In the genomic region with DNA sequence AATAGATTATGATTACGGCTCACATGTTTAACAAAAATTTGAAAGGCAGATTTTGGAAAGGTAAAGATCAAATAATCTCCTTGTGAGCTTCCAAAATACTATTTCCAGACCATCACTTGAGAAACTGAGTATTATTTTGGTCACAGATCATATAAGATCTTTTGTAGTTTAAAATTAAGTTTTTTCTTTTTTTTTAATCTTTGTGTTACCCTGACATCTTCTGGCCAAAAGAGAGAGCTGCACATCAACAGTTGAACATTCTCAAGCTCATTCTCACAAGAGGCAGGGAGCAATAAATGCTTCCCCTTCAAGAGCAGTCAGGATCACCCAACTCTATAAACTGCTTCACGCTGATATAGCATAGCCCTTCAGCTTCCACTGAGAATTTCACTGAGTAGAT, we compare ENCODE assay signal across 8 cellular contexts. TPM values are rescaled to one million over a fixed set of nuclear protein-coding genes. Genes with fewer than 3 reads are reported as not detected.
DNase-seq lines count a peak whose midpoint lies in the region; ATAC-seq, FAIRE-seq and TF ChIP-seq lines count a peak whose summit lies in the region.

No MANE protein-coding gene starts in this region.

- no peak for TF ChIP-seq POLR2A in H1 (IDR thresholded peaks at IDR 0.05; ENCODE audit: control extremely low read depth in 1 of 2, low read depth in 2 of 2, low read length in 2 of 2)
- TF ChIP-seq POLR2A in esophagus squamous epithelium (IDR thresholded peaks at IDR 0.05): no peak

- no peak overlapping the region for H2BK15ac ChIP-seq in H1 (ENCODE audit: low read length)

- H4K91ac ChIP-seq in H1 (replicated peaks; ENCODE audit: insufficient read length, low read length): no peak overlapping the region

- H3K14ac ChIP-seq in H1 (ENCODE audit: insufficient read length): no peak overlapping the region

- TF ChIP-seq RAD21 in H1 (IDR thresholded peaks at IDR 0.05 in 1 of 2, conservative IDR thresholded peaks at IDR 0.05 in 1 of 2; ENCODE audit: low read depth in 2 of 2, low read length in 2 of 2): peak; percentile 64 to 65

- no peak overlapping the region for H2AK5ac ChIP-seq in H1 (ENCODE audit: low read depth, low read length)

- H2BK120ac ChIP-seq in H1 (replicated peaks; ENCODE audit: low read depth, low read length): no peak overlapping the region

- no peak overlapping the region for H3K4me3 Mint-ChIP-seq in activated CD8-positive, alpha-beta T cell treated with anti-CD3 and anti-CD28 coated beads for 36 hours
- H3K4me3 Mint-ChIP-seq in activated CD8-positive, alpha-beta T cell treated with anti-CD3 and anti-CD28 coated beads, Interleukin-2, amount 10 ng/mL, durations not matched to agents 7 days and 5 days: no peak overlapping the region
- H3K4me3 Mint-ChIP-seq in activated naive CD4-positive, alpha-beta T cell treated with anti-CD3 and anti-CD28 coated beads for 36 hours: no peak overlapping the region

- H3K27ac ChIP-seq in H1 (ENCODE audit: low read depth, low read length) (no peak overlapping the region), esophagus squamous epithelium (no peak overlapping the region)

- H3K4me3 ChIP-seq in LNCaP clone FGC (ENCODE audit: low read depth, low read length) (no peak overlapping the region), H1 (ENCODE audit: extremely low read depth in 1 of 4, insufficient read depth in 2 of 4, low read depth in 3 of 4, low read length in 4 of 4) (no peak overlapping the region), esophagus squamous epithelium (no peak overlapping the region)

- H4K5ac ChIP-seq in H1 (ENCODE audit: insufficient read length, low read depth, low read length): no peak overlapping the region

- no peaks in the 10 kb centered on the region for H3K4me1 ChIP-seq in H1 (replicated peaks in 1 of 4; ENCODE audit: control insufficient read depth in 3 of 4, insufficient read depth in 4 of 4, low read length in 3 of 4)
- no peaks in the 10 kb centered on the region for H3K4me1 ChIP-seq in esophagus squamous epithelium

- peak; percentile 50 for TF ChIP-seq CTCF in activated CD8-positive, alpha-beta T cell treated with anti-CD3 and anti-CD28 coated beads for 36 hours (IDR thresholded peaks at IDR 0.05)
- peak; percentile 54; the same call in 1 of the 2 replicates for TF ChIP-seq CTCF in LNCaP clone FGC (IDR thresholded peaks at IDR 0.05; ENCODE audit: control insufficient read depth, extremely low read depth, insufficient read depth)
- peak in 2 of 3 experiments; percentile 40 to 50; a peak in 2 of 4 replicates for TF ChIP-seq CTCF in H1 (IDR thresholded peaks at IDR 0.05; ENCODE audit: control extremely low read depth in 1 of 3, insufficient read depth in 1 of 3, low read depth in 1 of 3, low read length in 3 of 3)
- peak in 3 of 6 experiments; percentile 22 to 49 (median 23) for TF ChIP-seq CTCF in esophagus squamous epithelium (IDR thresholded peaks at IDR 0.05)

- POLR2A ChIA-PET in activated CD8-positive, alpha-beta T cell treated with anti-CD3 and anti-CD28 coated beads for 36 hours (lab: Charles Lee): no interaction called here
- POLR2A ChIA-PET in activated CD8-positive, alpha-beta T cell treated with anti-CD3 and anti-CD28 coated beads, Interleukin-2, amount 10 ng/mL, durations not matched to agents 7 days and 5 days (lab: Charles Lee): no interaction called here
- POLR2A ChIA-PET in H1 (lab: Charles Lee; ENCODE audit: partially characterized antibody): interaction anchor here (0.6 kb wide), 1 partner anchor 10 kb away, joined by 3 read pairs; no protein-coding TSS in a partner anchor

- no peak overlapping the region for H3K23ac ChIP-seq in H1 (ENCODE audit: insufficient read length)

- H3K79me1 ChIP-seq in H1 (ENCODE audit: low read depth, low read length): no peaks in the 10 kb centered on the region

- no peaks in the 10 kb centered on the region for H3K23me2 ChIP-seq in H1 (ENCODE audit: low read depth, low read length)

- CTCF ChIA-PET in activated CD8-positive, alpha-beta T cell treated with anti-CD3 and anti-CD28 coated beads for 36 hours (lab: Charles Lee): interaction anchor here (1.2 to 1.7 kb wide), 5 partner anchors 9 to 319 kb away, joined by 4 to 10 read pairs (median 6); a partner anchor contains a TSS
- CTCF ChIA-PET in activated CD8-positive, alpha-beta T cell treated with anti-CD3 and anti-CD28 coated beads, Interleukin-2, amount 10 ng/mL, durations not matched to agents 7 days and 5 days (lab: Charles Lee): interaction anchor here (0.8 to 1.9 kb wide), 7 partner anchors 9 to 329 kb away, joined by 3 to 14 read pairs (median 4); a partner anchor contains a TSS
- CTCF ChIA-PET in H1 (lab: Charles Lee; ENCODE audit: partially characterized antibody): interaction anchor here (0.6 to 3.6 kb wide), 51 partner anchors 8 to 396 kb away, joined by 3 to 19 read pairs (median 4); a partner anchor contains a TSS
- CTCF ChIA-PET in activated naive CD4-positive, alpha-beta T cell treated with anti-CD3 and anti-CD28 coated beads for 36 hours (lab: Charles Lee): interaction anchor here (0.6 to 1.6 kb wide), 8 partner anchors 9 to 369 kb away, joined by 3 to 5 read pairs (median 3); a partner anchor contains a TSS

- no peak overlapping the region for H3K9ac ChIP-seq in H1 (replicated peaks in 1 of 4; ENCODE audit: extremely low read depth in 1 of 4, low read depth in 3 of 4, low read length in 3 of 4)

- H2BK20ac ChIP-seq in H1 (ENCODE audit: low read length): no peak overlapping the region

- no peak overlapping the region for H3K27ac Mint-ChIP-seq in activated CD8-positive, alpha-beta T cell treated with anti-CD3 and anti-CD28 coated beads for 36 hours
- no peak overlapping the region for H3K27ac Mint-ChIP-seq in activated CD8-positive, alpha-beta T cell treated with anti-CD3 and anti-CD28 coated beads, Interleukin-2, amount 10 ng/mL, durations not matched to agents 7 days and 5 days
- H3K27ac Mint-ChIP-seq in activated naive CD4-positive, alpha-beta T cell treated with anti-CD3 and anti-CD28 coated beads for 36 hours: no peak overlapping the region

- no peak for ATAC-seq in activated CD8-positive, alpha-beta T cell treated with anti-CD3 and anti-CD28 coated beads for 36 hours
- no peak for ATAC-seq in activated CD8-positive, alpha-beta T cell treated with anti-CD3 and anti-CD28 coated beads, Interleukin-2, amount 10 ng/mL, durations not matched to agents 7 days and 5 days

- H4K20me1 ChIP-seq in H1 (replicated peaks in 1 of 2; ENCODE audit: control insufficient read depth in 1 of 2, insufficient read depth in 2 of 2, low read length in 2 of 2): no peaks in the 10 kb centered on the region

- H3K36me3 ChIP-seq in H1 (ENCODE audit: control insufficient read depth in 2 of 4, insufficient read depth in 4 of 4, low read length in 3 of 4) (peaks cover 0 to 11% (median 3%) of the 10 kb centered on the region in 4 experiments; a peak in 3 of 8 replicates), esophagus squamous epithelium (peaks cover 0 to 87% (median 6%) of the 10 kb centered on the region in 3 donors)

- TF ChIP-seq EP300 in H1 (IDR thresholded peaks at IDR 0.05; ENCODE audit: borderline replicate concordance in 1 of 2, low read depth in 2 of 2, low read length in 2 of 2): no peak

- H3K4me1 Mint-ChIP-seq in activated CD8-positive, alpha-beta T cell treated with anti-CD3 and anti-CD28 coated beads for 36 hours (ENCODE audit: low read depth): no peaks in the 10 kb centered on the region
- H3K4me1 Mint-ChIP-seq in activated CD8-positive, alpha-beta T cell treated with anti-CD3 and anti-CD28 coated beads, Interleukin-2, amount 10 ng/mL, durations not matched to agents 7 days and 5 days (ENCODE audit: low read depth): no peaks in the 10 kb centered on the region
- no peaks in the 10 kb centered on the region for H3K4me1 Mint-ChIP-seq in activated naive CD4-positive, alpha-beta T cell treated with anti-CD3 and anti-CD28 coated beads for 36 hours (ENCODE audit: low read depth)

- H3K79me2 ChIP-seq in H1 (ENCODE audit: control insufficient read depth in 1 of 2, insufficient read depth in 2 of 2, low read length in 2 of 2): no peaks in the 10 kb centered on the region

- intact Hi-C loops in activated CD8-positive, alpha-beta T cell treated with anti-CD3 and anti-CD28 coated beads for 36 hours (cut with micrococcal nuclease): no loop called here
- intact Hi-C loops in activated naive CD4-positive, alpha-beta T cell treated with anti-CD3 and anti-CD28 coated beads for 36 hours (cut with micrococcal nuclease): loop anchor here (1.0 kb wide), 1 partner anchor 317 kb away; no protein-coding TSS in a partner anchor
- intact Hi-C loops in esophagus squamous epithelium (cut with DNase I): no loop called here

- H3K9me3 Mint-ChIP-seq in activated CD8-positive, alpha-beta T cell treated with anti-CD3 and anti-CD28 coated beads for 36 hours: no peaks in the 10 kb centered on the region
- no peaks in the 10 kb centered on the region for H3K9me3 Mint-ChIP-seq in activated CD8-positive, alpha-beta T cell treated with anti-CD3 and anti-CD28 coated beads, Interleukin-2, amount 10 ng/mL, durations not matched to agents 7 days and 5 days (ENCODE audit: insufficient read depth)
- no peaks in the 10 kb centered on the region for H3K9me3 Mint-ChIP-seq in activated naive CD4-positive, alpha-beta T cell treated with anti-CD3 and anti-CD28 coated beads for 36 hours

- H3K9me3 ChIP-seq in H1 (ENCODE audit: insufficient read depth in 2 of 2, low read depth in 1 of 2, low read length in 1 of 2) (no peaks in the 10 kb centered on the region), esophagus squamous epithelium (no peaks in the 10 kb centered on the region)

- H2BK5ac ChIP-seq in H1 (ENCODE audit: low read depth, low read length): no peak overlapping the region

- no peaks in the 10 kb centered on the region for H3K27me3 Mint-ChIP-seq in activated CD8-positive, alpha-beta T cell treated with anti-CD3 and anti-CD28 coated beads for 36 hours
- H3K27me3 Mint-ChIP-seq in activated CD8-positive, alpha-beta T cell treated with anti-CD3 and anti-CD28 coated beads, Interleukin-2, amount 10 ng/mL, durations not matched to agents 7 days and 5 days (ENCODE audit: low read depth): no peaks in the 10 kb centered on the region
- H3K27me3 Mint-ChIP-seq in activated naive CD4-positive, alpha-beta T cell treated with anti-CD3 and anti-CD28 coated beads for 36 hours (ENCODE audit: low read depth): no peaks in the 10 kb centered on the region

- H3K27me3 ChIP-seq in H1 (replicated peaks in 1 of 4; ENCODE audit: control insufficient read depth in 3 of 4, extremely low read depth in 1 of 4, insufficient read depth in 3 of 4, low read length in 3 of 4): no peaks in the 10 kb centered on the region
- H3K27me3 ChIP-seq in esophagus squamous epithelium: no peaks in the 10 kb centered on the region

- DNase-seq in activated CD8-positive, alpha-beta T cell treated with anti-CD3 and anti-CD28 coated beads for 36 hours: no peak
- no peak for DNase-seq in activated CD8-positive, alpha-beta T cell treated with anti-CD3 and anti-CD28 coated beads, Interleukin-2, amount 10 ng/mL, durations not matched to agents 7 days and 5 days
- no peak for DNase-seq in LNCaP clone FGC (ENCODE audit: low read depth)
- DNase-seq in H1 (ENCODE audit: low read depth in 1 of 2, low spot score in 2 of 2): no peak
- peak; percentile 27 for DNase-seq in renal cortical epithelial cell (ENCODE audit: low read depth)
- no peak for DNase-seq in activated naive CD4-positive, alpha-beta T cell treated with anti-CD3 and anti-CD28 coated beads for 36 hours
- DNase-seq in esophagus squamous epithelium (lab: John Stamatoyannopoulos, UW): no peak
- no peak for DNase-seq in NCI-H345 (lab: John Stamatoyannopoulos, UW)

- H4K8ac ChIP-seq in H1 (ENCODE audit: extremely low read depth, insufficient read depth, low read length): no peak overlapping the region

- peak; percentile 7 for FAIRE-seq in H1 (lab: Jason Lieb, UNC)

- no peak overlapping the region for H3K18ac ChIP-seq in H1 (ENCODE audit: extremely low read depth, low read length)

- no peak overlapping the region for H2BK12ac ChIP-seq in H1 (ENCODE audit: low read depth, low read length)

- H3K36me3 Mint-ChIP-seq in activated CD8-positive, alpha-beta T cell treated with anti-CD3 and anti-CD28 coated beads for 36 hours (ENCODE audit: low read depth): peaks cover 14% of the 10 kb centered on the region
- peaks cover 2% of the 10 kb centered on the region for H3K36me3 Mint-ChIP-seq in activated CD8-positive, alpha-beta T cell treated with anti-CD3 and anti-CD28 coated beads, Interleukin-2, amount 10 ng/mL, durations not matched to agents 7 days and 5 days (ENCODE audit: low read depth)
- H3K36me3 Mint-ChIP-seq in activated naive CD4-positive, alpha-beta T cell treated with anti-CD3 and anti-CD28 coated beads for 36 hours (ENCODE audit: low read depth): peaks cover 8% of the 10 kb centered on the region

- H3K56ac ChIP-seq in H1 (replicated peaks; ENCODE audit: insufficient read length, low read depth, low read length): no peak overlapping the region

- no peak overlapping the region for H3K4me2 ChIP-seq in H1 (ENCODE audit: insufficient read depth in 1 of 2, low read depth in 2 of 2, low read length in 2 of 2)

- no peak overlapping the region for H3K4ac ChIP-seq in H1 (replicated peaks; ENCODE audit: insufficient read length, low read depth, low read length)

- H2AFZ ChIP-seq in H1 (ENCODE audit: low read length): no peak overlapping the region

- 77% methylated on average over 2 of the region's 2 CpGs; no CpG with 5 or more reads in 1 of the 2 experiments for WGBS in H1 (ENCODE audit: extremely low coverage in 1 of 2, insufficient coverage in 1 of 2, insufficient read length in 1 of 2, insufficient replicate concordance in 2 of 2, low coverage in 1 of 2, low lambda C conversion rate in 2 of 2, missing lambda C conversion rate in 1 of 2), 2 experiments
- WGBS in esophagus squamous epithelium, 2 donors: 75 to 96% methylated on average over 2 of the region's 2 CpGs

RNA-seq across cellular contexts. Expression of a gene that starts 15.9 kb away (rescaled TPM):
- 10 to 100 TPM in 1 of 2 experiments, 1 to 10 TPM in 1; 7.9 to 10.6 TPM for total RNA-seq in activated CD8-positive, alpha-beta T cell treated with anti-CD3 and anti-CD28 coated beads for 36 hours
- 1 to 10 TPM; 6.7 to 8.4 TPM for total RNA-seq in activated CD8-positive, alpha-beta T cell treated with anti-CD3 and anti-CD28 coated beads, Interleukin-2, amount 10 ng/mL, durations not matched to agents 7 days and 5 days
- 10.2 and 10.9 TPM in 2 replicates for total RNA-seq in H1 (2021; fragmentation: NEBNext Ultra II Directional; extraction: Animal tissue kit (Norgen Biotek cat#: 25700))
- polyA plus RNA-seq in H1 (2011; rRNA removed): 4.2 and 7.3 TPM in 2 replicates
- 7.5 TPM for polyA plus RNA-seq in H1 (2011; cell fraction: cytosol; rRNA removed)
- polyA plus RNA-seq in H1 (2011; cell fraction: nucleus; rRNA removed): 6.6 TPM
- 5.3 to 10.0 TPM (median 6.4 TPM) in 4 replicates for polyA plus RNA-seq in H1 (2012, experiment 1 of 2)
- polyA plus RNA-seq in H1 (2012, experiment 2 of 2): 1.0 TPM
- 11.1 TPM for polyA plus RNA-seq in H1 (2013, experiment 1 of 2)
- 12.7 TPM for polyA plus RNA-seq in H1 (2013, experiment 2 of 2)
- polyA minus RNA-seq in H1 (2011; rRNA and poly(A)+ RNA removed): 13.0 and 16.6 TPM in 2 replicates
- 4.7 TPM for polyA minus RNA-seq in H1 (2011; cell fraction: cytosol; rRNA and poly(A)+ RNA removed)
- 8.3 TPM for polyA minus RNA-seq in H1 (2011; cell fraction: nucleus; rRNA and poly(A)+ RNA removed)
- total RNA-seq in renal cortical epithelial cell: 15.6 and 26.2 TPM in 2 replicates
- 1 to 10 TPM; 6.3 to 8.9 TPM for total RNA-seq in activated naive CD4-positive, alpha-beta T cell treated with anti-CD3 and anti-CD28 coated beads for 36 hours
- total RNA-seq in esophagus squamous epithelium: 10 to 100 TPM in 1 of 4 donors, 1 to 10 TPM in 3; 2.1 to 11.3 (median 7.2) TPM

RNA-seq across cellular contexts. Expression of a gene that starts 43.1 kb away (rescaled TPM):
- total RNA-seq in activated CD8-positive, alpha-beta T cell treated with anti-CD3 and anti-CD28 coated beads for 36 hours: not detected
- total RNA-seq in activated CD8-positive, alpha-beta T cell treated with anti-CD3 and anti-CD28 coated beads, Interleukin-2, amount 10 ng/mL, durations not matched to agents 7 days and 5 days: not detected
- not detected in 2 replicates for total RNA-seq in H1 (2021; fragmentation: NEBNext Ultra II Directional; extraction: Animal tissue kit (Norgen Biotek cat#: 25700))
- not detected in 2 replicates for polyA plus RNA-seq in H1 (2011; rRNA removed)
- polyA plus RNA-seq in H1 (2011; cell fraction: cytosol; rRNA removed): not detected
- polyA plus RNA-seq in H1 (2011; cell fraction: nucleus; rRNA removed): not detected
- not detected in 4 replicates for polyA plus RNA-seq in H1 (2012, experiment 1 of 2)
- polyA plus RNA-seq in H1 (2012, experiment 2 of 2): not detected
- polyA plus RNA-seq in H1 (2013, experiment 1 of 2): not detected
- polyA plus RNA-seq in H1 (2013, experiment 2 of 2): not detected
- polyA minus RNA-seq in H1 (2011; rRNA and poly(A)+ RNA removed): not detected in 2 replicates
- not detected for polyA minus RNA-seq in H1 (2011; cell fraction: cytosol; rRNA and poly(A)+ RNA removed)
- polyA minus RNA-seq in H1 (2011; cell fraction: nucleus; rRNA and poly(A)+ RNA removed): not detected
- total RNA-seq in renal cortical epithelial cell: not detected in 2 replicates
- not detected for total RNA-seq in activated naive CD4-positive, alpha-beta T cell treated with anti-CD3 and anti-CD28 coated beads for 36 hours
- not detected for total RNA-seq in esophagus squamous epithelium
